In the genomic region with DNA sequence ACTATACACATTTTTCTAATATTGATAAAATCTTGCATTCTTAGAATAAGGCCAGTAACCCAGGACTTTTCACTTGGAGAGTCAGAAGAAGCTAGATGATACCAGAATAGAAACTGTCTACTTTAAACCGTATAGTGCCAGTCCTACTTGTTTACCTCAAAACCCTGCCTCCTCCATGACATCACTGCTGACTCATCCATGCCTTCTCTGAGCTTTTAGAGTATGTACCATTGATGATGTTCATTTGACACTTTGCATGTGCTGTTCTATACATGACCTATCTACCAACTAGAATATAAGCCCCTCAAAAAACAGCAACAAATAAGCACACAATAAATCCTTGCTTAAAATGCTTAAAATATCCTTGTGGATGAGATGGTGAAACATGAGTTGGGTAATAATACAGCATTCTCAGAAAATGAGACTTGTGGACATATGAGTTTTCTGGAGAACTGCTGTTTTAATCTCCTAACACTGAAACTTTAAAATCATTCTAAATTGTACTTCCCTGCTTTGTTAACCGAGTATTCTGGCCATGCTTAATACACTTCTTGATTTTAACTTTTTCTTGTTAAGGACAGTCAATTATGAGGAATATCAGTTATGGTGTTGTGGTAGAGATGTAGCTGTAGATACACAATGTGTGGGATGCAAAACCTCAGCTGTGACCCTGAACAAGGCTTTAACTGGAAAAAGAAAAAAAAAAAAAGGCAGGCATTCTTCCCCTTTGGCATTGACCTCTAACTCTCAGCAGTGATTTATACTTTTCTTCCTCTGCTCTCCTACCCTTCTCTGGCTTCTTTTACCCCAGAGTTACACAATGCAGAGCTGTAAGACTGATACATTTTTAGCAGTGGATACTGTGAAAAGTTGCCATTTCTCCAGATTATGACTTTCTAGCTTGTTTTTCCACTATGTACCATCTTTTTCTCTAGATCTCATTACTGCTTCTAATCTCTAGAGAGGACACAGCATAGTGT, we compare ENCODE assay signal across 8 cellular contexts. TPM values are rescaled to one million over a fixed set of nuclear protein-coding genes. Genes with fewer than 3 reads are reported as not detected.
A peak's percentile ranks its signal among the peaks of the same experiment; 100 is the strongest.
DNase-seq lines count a peak whose midpoint lies in the region; ATAC-seq and TF ChIP-seq lines count a peak whose summit lies in the region.

No MANE protein-coding gene starts in this region.

- CTCF ChIA-PET in PC-3 (lab: Charles Lee): no interaction called here

- H3K36me3 ChIP-seq in PC-3 (ENCODE audit: low read depth, low read length): no peaks in the 10 kb centered on the region

- 18% methylated on average over 2 of the region's 2 CpGs for WGBS in right cardiac atrium

- no peaks in the 10 kb centered on the region for H3F3A ChIP-seq in PC-3 (ENCODE audit: low read length, unreplicated experiment)

- ATAC-seq in HG02588 (IDR thresholded peaks at IDR 0.05; ENCODE audit: unreplicated experiment): peak; percentile 40
- no peak for ATAC-seq in PC-3
- ATAC-seq in right cardiac atrium: no peak
- no peak for ATAC-seq in HG02610 (IDR thresholded peaks at IDR 0.05; ENCODE audit: unreplicated experiment)

- BruUV-seq in PC-3 (replicated peaks; lab: Mats Ljungman, UMichigan): no TSS peak

- in situ Hi-C loops in GM13977 (cut with MboI; ENCODE audit: low pct_unique_long_range_greater_than_20kb, low sequenced_read_pairs, unreplicated experiment): no loop called here

- H3K27me3 ChIP-seq in PC-3 (ENCODE audit: low read length): no peaks in the 10 kb centered on the region
- no peaks in the 10 kb centered on the region for H3K27me3 ChIP-seq in right cardiac atrium (ENCODE audit: control insufficient read depth, insufficient read depth)

- intact Hi-C loops in PC-3 (cut with micrococcal nuclease): loop anchor here (5.0 kb wide), 1 partner anchor 106 kb away; a partner anchor contains a TSS
- intact Hi-C loops in right cardiac atrium (cut with DNase I): loop anchor here in 1 of 4 donors (10.0 kb wide), 1 partner anchor 56 kb away; no protein-coding TSS in a partner anchor

- H3K9ac ChIP-seq in PC-3 (ENCODE audit: low read length): no peak overlapping the region

- H3K9me2 ChIP-seq in PC-3 (replicated peaks; ENCODE audit: low read length): no peaks in the 10 kb centered on the region

- H3K4me2 ChIP-seq in PC-3 (ENCODE audit: low read length): peak overlapping the region; percentile 80

- H3K79me2 ChIP-seq in PC-3 (ENCODE audit: low read length): peaks cover 71% of the 10 kb centered on the region

- H2AFZ ChIP-seq in PC-3 (ENCODE audit: low read length): no peak overlapping the region

- H3K4me1 ChIP-seq in PC-3 (ENCODE audit: insufficient read depth, low read length): peaks cover 28% of the 10 kb centered on the region
- peaks cover 7% of the 10 kb centered on the region for H3K4me1 ChIP-seq in right cardiac atrium (ENCODE audit: control insufficient read depth, insufficient read depth, low read length)

- POLR2A ChIA-PET in PC-3 (lab: Charles Lee; ENCODE audit: unreplicated experiment): no interaction called here

- H3K4me3 ChIP-seq in PC-3 (ENCODE audit: low read length) (peak overlapping the region; percentile 92), right cardiac atrium (ENCODE audit: low read length) (peak overlapping the region; percentile 75)

- DNase-seq in GM13977 (ENCODE audit: low spot score): peak; percentile 58
- DNase-seq in PC-3: peak; percentile 53
- peak; percentile 81 for DNase-seq in activated effector memory CD4-positive, alpha-beta T cell treated with anti-CD3 and anti-CD28 coated beads, Interleukin-2, amount 50 U/mL, for 16 hours
- DNase-seq in right cardiac atrium: no peak
- DNase-seq in stimulated activated CD4-positive, alpha-beta T cell treated with anti-CD3 and anti-CD28 coated beads, TNF-alpha, amount 100 ng/mL, for 4 hours (ENCODE audit: low read depth in 3 of 3): peak in 2 of 3 experiments; percentile 40 to 51
- no peak for DNase-seq in anterior cingulate cortex (lab: John Stamatoyannopoulos, UW)

- H3K9me3 ChIP-seq in PC-3 (ENCODE audit: low read length) (no peaks in the 10 kb centered on the region), right cardiac atrium (ENCODE audit: control insufficient read depth, low read length) (no peaks in the 10 kb centered on the region)

- TF ChIP-seq CTCF in GM13977 (IDR thresholded peaks at IDR 0.05; ENCODE audit: extremely low read depth, insufficient read depth, missing control alignments) (no peak), PC-3 (conservative IDR thresholded peaks at IDR 0.05; ENCODE audit: low read depth, low read length) (no peak)

- H4K20me1 ChIP-seq in PC-3 (ENCODE audit: low read length): peaks cover 16% of the 10 kb centered on the region

- H3K27ac ChIP-seq in PC-3 (ENCODE audit: low read length) (peak overlapping the region; percentile 86), right cardiac atrium (ENCODE audit: low read length) (no peak overlapping the region)

RNA-seq across cellular contexts. Expression of a gene that starts 2.3 kb away (rescaled TPM):
- total RNA-seq in PC-3 (2014; rRNA removed): 80.5 and 97.7 TPM in 2 replicates
- 10 to 100 TPM; 61.1 to 99.9 (median 96.9) TPM for total RNA-seq in right cardiac atrium
- polyA plus RNA-seq in right cardiac atrium: 105 TPM

Comparison
In these comparisons a context has a peak if more than half of its experiments do, and no peak if none do; other contexts are left out.
1. DNase-seq: peak in GM13977 (single experiment), PC-3 (single experiment), activated effector memory CD4-positive, alpha-beta T cell treated with anti-CD3 and anti-CD28 coated beads, Interleukin-2, amount 50 U/mL, for 16 hours (single experiment) and stimulated activated CD4-positive, alpha-beta T cell treated with anti-CD3 and anti-CD28 coated beads, TNF-alpha, amount 100 ng/mL, for 4 hours (2 of 3); none in right cardiac atrium (0 of 3) and anterior cingulate cortex (0 of 58).